Comparison of ENCODE assay signal across 1 cellular context in the genomic region with DNA sequence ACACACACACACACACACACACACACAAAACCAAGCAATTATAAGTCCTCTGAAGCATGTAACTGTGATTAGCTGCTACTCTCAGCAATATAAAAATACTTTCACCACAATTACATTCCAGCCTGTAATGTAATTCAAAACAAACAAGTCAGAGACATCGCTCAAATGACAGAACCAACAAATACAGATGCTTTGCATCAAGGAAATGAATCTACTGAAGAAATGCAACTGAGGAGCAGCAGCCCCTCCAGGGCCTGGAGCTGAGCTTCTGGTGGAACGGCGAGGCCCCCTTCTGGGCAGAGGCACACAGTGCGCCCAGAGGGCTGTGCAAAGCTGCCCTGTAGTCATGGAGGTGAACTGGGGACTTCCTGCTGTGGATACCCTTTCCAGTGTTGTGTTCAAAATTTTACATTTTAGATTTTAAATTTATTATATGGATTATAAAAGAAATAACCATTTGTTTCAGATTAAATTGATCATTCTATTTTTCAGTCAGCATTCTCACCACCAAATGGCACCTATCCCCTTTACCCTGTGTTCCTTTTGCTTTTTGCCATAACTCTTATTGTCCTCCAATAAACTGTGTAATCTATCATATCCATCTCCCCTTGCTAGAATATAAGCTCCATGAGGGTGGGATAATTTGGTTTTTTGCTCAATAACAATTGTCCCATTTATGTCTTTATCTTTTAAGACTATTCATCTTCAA.
A peak's percentile ranks its signal among the peaks of the same experiment; 100 is the strongest.
TF ChIP-seq lines count a peak whose summit lies in the region.

No MANE protein-coding gene starts in this region.

TF ChIP-seq in SK-N-SH, 30 proteins besides CTCF, POLR2A, EP300 and RAD21:
- no peak for TF ChIP-seq NRF1 (IDR thresholded peaks at IDR 0.05; ENCODE audit: low read depth, low read length)
- TF ChIP-seq SIN3A (IDR thresholded peaks at IDR 0.05; ENCODE audit: borderline replicate concordance, low read depth, low read length) = no peak
- TF ChIP-seq SMC3 (IDR thresholded peaks at IDR 0.05; ENCODE audit: low read depth, low read length) = peak; percentile 97
- TF ChIP-seq CHD2 (IDR thresholded peaks at IDR 0.05; ENCODE audit: low read length, partially characterized antibody) = peak; percentile 45
TF ChIP-seq in SK-N-SH: peak in this region for 2.
